ENCODE assay signal across 8 cellular contexts in the genomic region with DNA sequence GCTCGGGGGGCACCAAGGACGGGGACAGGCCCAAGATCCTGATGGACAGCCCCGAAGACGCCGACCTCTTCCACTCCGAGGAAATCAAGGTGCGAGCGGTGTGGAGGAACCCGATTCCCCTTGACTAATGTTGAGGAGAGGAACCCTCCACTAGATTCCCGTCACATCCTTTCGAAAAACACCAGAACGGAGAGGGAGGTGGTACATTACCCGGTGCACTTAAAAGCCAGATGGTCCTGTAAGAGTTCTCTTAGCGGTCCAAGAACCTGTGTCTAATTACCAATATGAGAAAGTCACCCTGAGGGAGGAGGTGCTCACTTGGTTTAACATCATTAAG. TPM values are rescaled to one million over a fixed set of nuclear protein-coding genes. Genes with fewer than 3 reads are reported as not detected.
DNase-seq lines count a peak whose midpoint lies in the region; ATAC-seq and TF ChIP-seq lines count a peak whose summit lies in the region.

No MANE protein-coding gene starts in this region.

- H3K4me1 ChIP-seq in ectodermal cell (ENCODE audit: control insufficient read depth, insufficient read depth, low read length) = no peaks in the 10 kb centered on the region

- peak overlapping the region; percentile 85 for H3K9ac ChIP-seq in neural cell (ENCODE audit: low read length)

- no peaks in the 10 kb centered on the region for H3F3A ChIP-seq in neural cell (ENCODE audit: insufficient read depth, low read length, poor library complexity, severe bottlenecking)

- no peaks in the 10 kb centered on the region for H3K9me3 ChIP-seq in ectodermal cell (ENCODE audit: control insufficient read depth, low read length)
- H3K9me3 ChIP-seq in neural cell (ENCODE audit: low read length) = no peaks in the 10 kb centered on the region

- peak overlapping the region; percentile 97 for H3K4me3 ChIP-seq in GM06990 (replicated peaks; ENCODE audit: low read depth, low read length)
- peak overlapping the region; percentile 85 for H3K4me3 ChIP-seq in ectodermal cell (ENCODE audit: insufficient read depth, low read depth, low read length)
- peak overlapping the region; percentile 81 for H3K4me3 ChIP-seq in neural cell (ENCODE audit: low read length)

- H2AFZ ChIP-seq in neural cell (ENCODE audit: low read depth, low read length) = peak overlapping the region; percentile 71

- peaks cover 11% of the 10 kb centered on the region for H3K79me2 ChIP-seq in neural cell (replicated peaks; ENCODE audit: insufficient read depth, low read length)

- TF ChIP-seq CTCF in GM06990 (IDR thresholded peaks at IDR 0.05; ENCODE audit: insufficient read depth, low read length, poor library complexity, severe bottlenecking) (no peak), neural cell (IDR thresholded peaks at IDR 0.05; ENCODE audit: poor library complexity, severe bottlenecking) (no peak)

- H3K36me3 ChIP-seq in GM06990 (ENCODE audit: control insufficient read depth, insufficient read depth, low read length) = peaks cover 3% of the 10 kb centered on the region
- peaks cover 19% of the 10 kb centered on the region for H3K36me3 ChIP-seq in ectodermal cell (ENCODE audit: control insufficient read depth, insufficient read depth, low read length)
- no peaks in the 10 kb centered on the region for H3K36me3 ChIP-seq in neural cell (ENCODE audit: insufficient read depth, low read length)

- H4K20me1 ChIP-seq in neural cell (ENCODE audit: insufficient read depth) = no peaks in the 10 kb centered on the region

- 1 to 2% methylated on average over 14 of the region's 14 CpGs for WGBS in ectodermal cell, 2 experiments

- no peaks in the 10 kb centered on the region for H3K9me2 ChIP-seq in neural cell (ENCODE audit: insufficient read depth, low read length)

- DNase-seq in GM06990 (ENCODE audit: extremely low read depth, insufficient read length) = no peak
- DNase-seq in NCI-H2029 (lab: John Stamatoyannopoulos, UW) = peak; percentile 44
- no peak for DNase-seq in AG08395 (ENCODE audit: low spot score)
- no peak for DNase-seq in NK-92 treated with Interleukin-12 subunit alpha and Interleukin-12 subunit beta, amount 100 ng/mL, for 24 hours (lab: John Stamatoyannopoulos, UW)
- DNase-seq in Kasumi-1 (lab: John Stamatoyannopoulos, UW) = no peak

- TF ChIP-seq RAD21 in neural cell (conservative IDR thresholded peaks at IDR 0.05) = no peak

- H3K27ac ChIP-seq in ectodermal cell (ENCODE audit: insufficient read depth, low read depth, low read length, poor library complexity, severe bottlenecking) (peak overlapping the region; percentile 61), neural cell (ENCODE audit: low read length) (peak overlapping the region; percentile 81)

- no peak for TF ChIP-seq EP300 in neural cell (conservative IDR thresholded peaks at IDR 0.05; ENCODE audit: poor library complexity, severe bottlenecking)

- H3K27me3 ChIP-seq in GM06990 (replicated peaks; ENCODE audit: control insufficient read depth, insufficient read depth, low read length) (no peaks in the 10 kb centered on the region), ectodermal cell (ENCODE audit: control insufficient read depth, insufficient read depth, low read length, poor library complexity, severe bottlenecking) (no peaks in the 10 kb centered on the region), neural cell (ENCODE audit: insufficient read depth, low read depth, low read length) (no peaks in the 10 kb centered on the region)

- no peak for ATAC-seq in HG02973 (IDR thresholded peaks at IDR 0.05; ENCODE audit: unreplicated experiment)

- H3K4me2 ChIP-seq in neural cell (ENCODE audit: low read length) = peak overlapping the region; percentile 85

TF ChIP-seq in neural cell, 6 proteins besides CTCF, POLR2A, EP300 and RAD21:
- TF ChIP-seq EZH2 (IDR thresholded peaks at IDR 0.05; ENCODE audit: borderline replicate concordance, insufficient read depth, low read length, poor library complexity, severe bottlenecking) (no peak), SMC3 (conservative IDR thresholded peaks at IDR 0.05; ENCODE audit: poor library complexity) (no peak), MXI1 (conservative IDR thresholded peaks at IDR 0.05; ENCODE audit: poor library complexity, severe bottlenecking) (no peak)

RNA-seq across cellular contexts. Expression of gene PRKAB1, which starts 0.3 kb away (rescaled TPM):
- polyA plus RNA-seq in ectodermal cell (2013, experiment 1 of 4) = 32.1 TPM
- 41.0 TPM for polyA plus RNA-seq in ectodermal cell (2013, experiment 2 of 4)
- 34.8 TPM for polyA plus RNA-seq in ectodermal cell (2013, experiment 3 of 4)
- polyA plus RNA-seq in ectodermal cell (2013, experiment 4 of 4) = 35.5 TPM
- 36.8 and 38.0 TPM in 2 replicates for polyA plus RNA-seq in neural cell
- polyA minus RNA-seq in neural cell = 32.9 and 34.0 TPM in 2 replicates
